ENCODE assay signal across 26 cellular contexts in the genomic region with DNA sequence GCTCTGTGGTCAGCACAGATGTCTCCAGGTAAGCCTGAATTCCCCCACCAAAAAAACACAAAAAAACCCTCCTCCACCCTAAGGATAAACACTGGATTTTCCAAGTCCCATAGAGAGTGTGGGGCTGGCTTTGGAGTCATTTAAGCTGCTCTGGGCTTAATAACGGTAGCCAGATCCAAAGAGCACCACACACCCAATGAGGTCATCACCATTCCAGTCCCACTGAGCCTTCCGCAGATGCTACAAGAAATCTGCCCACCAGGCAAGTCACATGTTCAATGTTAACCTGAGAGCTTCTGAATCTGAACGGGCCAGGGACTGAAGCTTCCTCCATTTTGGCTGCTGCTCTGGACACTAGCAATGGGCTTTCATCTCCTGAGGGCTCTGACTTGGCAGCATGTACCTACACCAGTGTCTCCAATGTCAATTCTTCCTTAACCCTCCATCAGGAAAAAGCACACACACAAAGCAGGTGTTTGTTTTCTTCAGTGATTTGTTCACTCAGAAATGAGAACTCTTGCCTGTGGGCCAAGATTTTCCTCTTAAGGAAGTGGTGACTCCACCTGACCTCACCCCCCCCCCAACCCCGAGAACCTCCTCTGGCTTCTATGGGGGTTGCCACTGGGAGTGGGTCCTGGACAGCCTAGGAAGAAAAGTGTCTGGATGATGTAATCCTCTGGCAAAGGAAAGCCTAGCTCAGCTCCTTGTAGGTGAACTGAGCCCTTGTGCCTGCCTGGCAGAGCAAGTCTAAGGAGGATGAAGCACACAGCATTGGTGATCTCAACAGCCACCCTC.
DNase-seq lines count a peak whose midpoint lies in the region; ATAC-seq, FAIRE-seq and TF ChIP-seq lines count a peak whose summit lies in the region.
"Had no signal": no experiment of that assay in that cellular context is flagged by ENCODE, and none has a peak within 500 bp of the region (broad histone marks: within the 10 kb centered on the region; RNA-seq: fewer than 3 reads in every experiment).

No MANE protein-coding gene starts in this region.

- no peaks in the 10 kb centered on the region for H3K36me3 ChIP-seq in astrocyte (ENCODE audit: insufficient read depth, low read length)
- H3K36me3 ChIP-seq in thyroid gland = no peaks in the 10 kb centered on the region
- no peaks in the 10 kb centered on the region for H3K36me3 ChIP-seq in esophagus squamous epithelium
- H3K36me3 ChIP-seq: tibial nerve, WERI-Rb-1 had no signal

- DNase-seq in H4 (ENCODE audit: low spot score) (peak; percentile 30), astrocyte (ENCODE audit: low read depth) (peak; percentile 51), fibroblast of mammary gland (ENCODE audit: low read depth) (peak; percentile 36), thyroid gland (peak; percentile 35 to 61), esophagus squamous epithelium (lab: John Stamatoyannopoulos, UW) (no peak)
- DNase-seq in activated naive CD4-positive, alpha-beta T cell treated with anti-CD3 and anti-CD28 coated beads, Interleukin-2, amount 50 U/mL, for 72 hours (ENCODE audit: low spot score in 2 of 2) = no peak
- no peak for DNase-seq in stimulated activated CD4-positive, alpha-beta T cell treated with anti-CD3 and anti-CD28 coated beads, Interleukin-4, amount 100 ng/mL, for 24 hours
- DNase-seq: activated CD4-positive, alpha-beta T cell treated with anti-CD3 and anti-CD28 coated beads, Interleukin-2, amount 10 ng/mL, durations not matched to agents 24 days and 14 days; activated naive CD4-positive, alpha-beta T cell; activated T-cell treated with anti-CD3 and anti-CD28 coated beads, Interleukin-2, amount 50 U/mL, for 4 hours; CD4-positive, CD25-positive, alpha-beta regulatory T cell; dorsolateral prefrontal cortex; immature natural killer cell; NCI-H1930; NCI-H345; NCI-H774; stimulated activated CD4-positive, alpha-beta T cell treated with anti-CD3 and anti-CD28 coated beads, Interleukin-15, amount 100 ng/mL, for 24 hours; stimulated activated naive CD8-positive, alpha-beta T cell treated with anti-CD3 and anti-CD28 coated beads, Interleukin-15, amount 100 ng/mL, for 72 hours; T-helper 9 cell; WERI-Rb-1 had no signal

- no peak overlapping the region for H3K4me2 ChIP-seq in astrocyte (ENCODE audit: low read length)
- H3K4me2 ChIP-seq: GM23338, KMS-11 had no signal

- peak overlapping the region; percentile 63 for H3K27ac Mint-ChIP-seq in astrocyte (ENCODE audit: unreplicated experiment)
- no peak overlapping the region for H3K27ac Mint-ChIP-seq in activated naive CD4-positive, alpha-beta T cell treated with anti-CD3 and anti-CD28 coated beads, Interleukin-2, amount 50 U/mL, for 72 hours
- H3K27ac Mint-ChIP-seq: activated CD4-positive, alpha-beta T cell treated with anti-CD3 and anti-CD28 coated beads, Interleukin-2, amount 10 ng/mL, durations not matched to agents 24 days and 14 days; CD4-positive, CD25-positive, alpha-beta regulatory T cell; GM23338; immature natural killer cell; nephron; stimulated activated naive CD8-positive, alpha-beta T cell treated with anti-CD3 and anti-CD28 coated beads, Interleukin-15, amount 100 ng/mL, for 72 hours had no signal

- H2AFZ ChIP-seq in astrocyte (ENCODE audit: low read depth, low read length) = peak overlapping the region; percentile 22
- H2AFZ ChIP-seq: GM23338 had no signal

- H3K27me3 ChIP-seq in astrocyte (ENCODE audit: insufficient read depth, low read length) (no peaks in the 10 kb centered on the region), thyroid gland (no peaks in the 10 kb centered on the region), esophagus squamous epithelium (peaks cover 0 to 81% (median 0%) of the 10 kb centered on the region in 4 donors)

- no peaks in the 10 kb centered on the region for H4K20me1 ChIP-seq in astrocyte (ENCODE audit: insufficient read depth, low read length)

- TF ChIP-seq CTCF in astrocyte (IDR thresholded peaks at IDR 0.05; ENCODE audit: insufficient read depth, low read depth, low read length) (no peak), fibroblast of mammary gland (conservative IDR thresholded peaks at IDR 0.05; ENCODE audit: control insufficient read depth, insufficient read depth, low read depth, low read length) (no peak), thyroid gland (IDR thresholded peaks at IDR 0.05) (no peak), esophagus squamous epithelium (IDR thresholded peaks at IDR 0.05) (no peak)

- no peaks in the 10 kb centered on the region for H3K79me2 ChIP-seq in astrocyte (ENCODE audit: insufficient read depth, low read length)

- TF ChIP-seq POLR2A in thyroid gland (IDR thresholded peaks at IDR 0.05) = no peak
- no peak for TF ChIP-seq POLR2A in esophagus squamous epithelium (IDR thresholded peaks at IDR 0.05)

- no peak overlapping the region for H3K9ac ChIP-seq in astrocyte (ENCODE audit: low read length)
- H3K9ac ChIP-seq: KMS-11 had no signal

- H3K4me1 ChIP-seq in astrocyte (ENCODE audit: insufficient read depth, low read length) (peaks cover 7% of the 10 kb centered on the region), thyroid gland (no peaks in the 10 kb centered on the region), esophagus squamous epithelium (no peaks in the 10 kb centered on the region)
- H3K4me1 ChIP-seq: tibial nerve had no signal

- peaks cover 4% of the 10 kb centered on the region for H3K9me3 Mint-ChIP-seq in astrocyte (ENCODE audit: unreplicated experiment)
- H3K9me3 Mint-ChIP-seq in activated naive CD4-positive, alpha-beta T cell treated with anti-CD3 and anti-CD28 coated beads, Interleukin-2, amount 50 U/mL, for 72 hours = peaks cover 0 to 5% of the 10 kb centered on the region in 2 donors
- H3K9me3 Mint-ChIP-seq: activated CD4-positive, alpha-beta T cell treated with anti-CD3 and anti-CD28 coated beads, Interleukin-2, amount 10 ng/mL, durations not matched to agents 24 days and 14 days; activated T-cell treated with anti-CD3 and anti-CD28 coated beads, Interleukin-2, amount 50 U/mL, for 4 hours; GM23338; immature natural killer cell; nephron had no signal

- H3K4me3 Mint-ChIP-seq in astrocyte (ENCODE audit: unreplicated experiment) = no peak overlapping the region
- H3K4me3 Mint-ChIP-seq: activated CD4-positive, alpha-beta T cell treated with anti-CD3 and anti-CD28 coated beads, Interleukin-2, amount 10 ng/mL, durations not matched to agents 24 days and 14 days; activated T-cell treated with anti-CD3 and anti-CD28 coated beads, Interleukin-2, amount 50 U/mL, for 4 hours; CD4-positive, CD25-positive, alpha-beta regulatory T cell; central memory CD8-positive, alpha-beta T cell; GM23338; immature natural killer cell; nephron; stimulated activated naive CD8-positive, alpha-beta T cell treated with anti-CD3 and anti-CD28 coated beads, Interleukin-15, amount 100 ng/mL, for 72 hours had no signal

- H3K4me1 Mint-ChIP-seq in astrocyte (ENCODE audit: low read depth, unreplicated experiment) = peaks cover 16% of the 10 kb centered on the region
- H3K4me1 Mint-ChIP-seq: activated CD4-positive, alpha-beta T cell treated with anti-CD3 and anti-CD28 coated beads, Interleukin-2, amount 10 ng/mL, durations not matched to agents 24 days and 14 days; CD4-positive, CD25-positive, alpha-beta regulatory T cell; central memory CD8-positive, alpha-beta T cell; immature natural killer cell; stimulated activated naive CD8-positive, alpha-beta T cell treated with anti-CD3 and anti-CD28 coated beads, Interleukin-15, amount 100 ng/mL, for 72 hours had no signal

- no peak overlapping the region for H3K27ac ChIP-seq in astrocyte (ENCODE audit: low read depth, low read length)
- no peak overlapping the region for H3K27ac ChIP-seq in thyroid gland
- no peak overlapping the region for H3K27ac ChIP-seq in esophagus squamous epithelium
- H3K27ac ChIP-seq: dorsolateral prefrontal cortex, KMS-11, tibial nerve, WERI-Rb-1 had no signal

- no peak for ATAC-seq in activated naive CD4-positive, alpha-beta T cell treated with anti-CD3 and anti-CD28 coated beads, Interleukin-2, amount 50 U/mL, for 72 hours
- ATAC-seq: activated T-cell treated with anti-CD3 and anti-CD28 coated beads, Interleukin-2, amount 50 U/mL, for 4 hours; GM23338; sciatic nerve; stimulated activated naive CD8-positive, alpha-beta T cell treated with anti-CD3 and anti-CD28 coated beads, Interleukin-15, amount 100 ng/mL, for 72 hours had no signal

- no peak for FAIRE-seq in astrocyte (lab: Jason Lieb, UNC)

- no peak overlapping the region for H3K4me3 ChIP-seq in astrocyte (ENCODE audit: insufficient read depth, low read depth, low read length)
- no peak overlapping the region for H3K4me3 ChIP-seq in fibroblast of mammary gland (ENCODE audit: control insufficient read depth, low read depth, low read length)
- H3K4me3 ChIP-seq in thyroid gland (replicated peaks in 1 of 3) = no peak overlapping the region
- H3K4me3 ChIP-seq in esophagus squamous epithelium = no peak overlapping the region
- H3K4me3 ChIP-seq: dorsolateral prefrontal cortex, GM23338, tibial nerve had no signal

- H3K36me3 Mint-ChIP-seq in astrocyte (ENCODE audit: low read depth, unreplicated experiment) = no peaks in the 10 kb centered on the region
- H3K36me3 Mint-ChIP-seq in activated naive CD4-positive, alpha-beta T cell treated with anti-CD3 and anti-CD28 coated beads, Interleukin-2, amount 50 U/mL, for 72 hours = no peaks in the 10 kb centered on the region
- H3K36me3 Mint-ChIP-seq: CD4-positive, CD25-positive, alpha-beta regulatory T cell; immature natural killer cell had no signal

- intact Hi-C loops in thyroid gland (cut with DNase I) = no loop called here
- intact Hi-C loops in esophagus squamous epithelium (cut with DNase I) = no loop called here

- H3K27me3 Mint-ChIP-seq in astrocyte (ENCODE audit: low read depth, unreplicated experiment) = peaks cover 1% of the 10 kb centered on the region

- H3K9me3 ChIP-seq in astrocyte (ENCODE audit: insufficient read depth, low read depth, low read length) (no peaks in the 10 kb centered on the region), thyroid gland (no peaks in the 10 kb centered on the region), esophagus squamous epithelium (no peaks in the 10 kb centered on the region)
- H3K9me3 ChIP-seq: tibial nerve had no signal

- 49 to 50% methylated on average over 4 of the region's 4 CpGs for WGBS in thyroid gland, 2 donors
- WGBS in esophagus squamous epithelium, 2 donors = 37 to 51% methylated on average over 4 of the region's 4 CpGs

Comparison
In these comparisons a context has a peak if more than half of its experiments do, and no peak if none do; other contexts are left out.
1. DNase-seq: peak in H4 (single experiment), astrocyte (single experiment), fibroblast of mammary gland (single experiment) and thyroid gland (2 of 2); none in esophagus squamous epithelium (single experiment), activated naive CD4-positive, alpha-beta T cell treated with anti-CD3 and anti-CD28 coated beads, Interleukin-2, amount 50 U/mL, for 72 hours (0 of 2) and stimulated activated CD4-positive, alpha-beta T cell treated with anti-CD3 and anti-CD28 coated beads, Interleukin-4, amount 100 ng/mL, for 24 hours (single experiment).